ENCODE assay signal across 12 cellular contexts in genomic region chr21:44854391-44854663, GRCh38. TPM values are rescaled to one million over a fixed set of nuclear protein-coding genes. Genes with fewer than 3 reads are reported as not detected.
DNase-seq lines count a peak whose midpoint lies in the region; ATAC-seq and TF ChIP-seq lines count a peak whose summit lies in the region.
"Had no signal": no experiment of that assay in that cellular context is flagged by ENCODE, and none has a peak within 500 bp of the region (broad histone marks: within the 10 kb centered on the region; RNA-seq: fewer than 3 reads in every experiment).

No MANE protein-coding gene starts in this region.

- POLR2A ChIA-PET in WTC11 (lab: Charles Lee), result no interaction called here

- DNase-seq in Right ventricle myocardium superior (peak; percentile 37), left ventricle myocardium superior (no peak), T-helper 17 cell (no peak), erythroblast (lab: John Stamatoyannopoulos, UW) (peak; percentile 89), occipital lobe (lab: John Stamatoyannopoulos, UW) (no peak), WTC11 (ENCODE audit: low spot score) (no peak)
- no peak for DNase-seq in stimulated activated naive CD8-positive, alpha-beta T cell treated with anti-CD3 and anti-CD28 coated beads, Interleukin-15, amount 100 ng/mL, for 72 hours
- DNase-seq: activated CD8-positive, alpha-beta memory T cell treated with anti-CD3 and anti-CD28 coated beads, Interleukin-2, amount 10 ng/mL, durations not matched to agents 7 days and 5 days; NCI-H1694 treated with DMSO at 0.1 percent for 48 hours; NCI-H524 had no signal

- no peaks in the 10 kb centered on the region for H3K9me3 Mint-ChIP-seq in stimulated activated naive CD8-positive, alpha-beta T cell treated with anti-CD3 and anti-CD28 coated beads, Interleukin-15, amount 100 ng/mL, for 72 hours
- H3K9me3 Mint-ChIP-seq in WTC11, result no peaks in the 10 kb centered on the region

- peaks cover 6% of the 10 kb centered on the region for H3K36me3 Mint-ChIP-seq in T-helper 17 cell (ENCODE audit: low read depth)
- H3K36me3 Mint-ChIP-seq in WTC11, result peaks cover 69% of the 10 kb centered on the region

- H3K9me3 ChIP-seq in T-helper 17 cell (ENCODE audit: control insufficient read depth, low read length, poor library complexity, severe bottlenecking), result no peaks in the 10 kb centered on the region
- H3K9me3 ChIP-seq: gastroesophageal sphincter had no signal

- ATAC-seq in Right ventricle myocardium superior (ENCODE audit: poor library complexity) (no peak), left ventricle myocardium superior (no peak), T-helper 17 cell (no peak), HG02870 (IDR thresholded peaks at IDR 0.05; ENCODE audit: unreplicated experiment) (no peak), WTC11 (no peak)
- peak; percentile 56 for ATAC-seq in stimulated activated naive CD8-positive, alpha-beta T cell treated with anti-CD3 and anti-CD28 coated beads, Interleukin-15, amount 100 ng/mL, for 72 hours
- ATAC-seq: activated CD8-positive, alpha-beta memory T cell treated with anti-CD3 and anti-CD28 coated beads, Interleukin-2, amount 10 ng/mL, durations not matched to agents 7 days and 5 days; gastroesophageal sphincter had no signal

- TF ChIP-seq CTCF in WTC11 (IDR thresholded peaks at IDR 0.05), result no peak

- CTCF ChIA-PET in WTC11 (lab: Charles Lee), result no interaction called here

- intact Hi-C loops in Right ventricle myocardium superior (cut with DNase I), result no loop called here
- intact Hi-C loops in left ventricle myocardium superior (cut with micrococcal nuclease), result no loop called here

- H3K27me3 Mint-ChIP-seq in T-helper 17 cell (no peaks in the 10 kb centered on the region), WTC11 (ENCODE audit: low read depth) (no peaks in the 10 kb centered on the region)
- H3K27me3 Mint-ChIP-seq in stimulated activated naive CD8-positive, alpha-beta T cell treated with anti-CD3 and anti-CD28 coated beads, Interleukin-15, amount 100 ng/mL, for 72 hours, result no peaks in the 10 kb centered on the region
- H3K27me3 Mint-ChIP-seq: activated CD8-positive, alpha-beta memory T cell treated with anti-CD3 and anti-CD28 coated beads, Interleukin-2, amount 10 ng/mL, durations not matched to agents 7 days and 5 days had no signal

- H3K27ac Mint-ChIP-seq in T-helper 17 cell (peak overlapping the region; percentile 77), WTC11 (no peak overlapping the region)
- peak overlapping the region in 1 of 2 donors; percentile 52 for H3K27ac Mint-ChIP-seq in stimulated activated naive CD8-positive, alpha-beta T cell treated with anti-CD3 and anti-CD28 coated beads, Interleukin-15, amount 100 ng/mL, for 72 hours
- H3K27ac Mint-ChIP-seq: activated CD8-positive, alpha-beta memory T cell treated with anti-CD3 and anti-CD28 coated beads, Interleukin-2, amount 10 ng/mL, durations not matched to agents 7 days and 5 days had no signal

- H3K4me3 Mint-ChIP-seq in T-helper 17 cell (no peak overlapping the region), WTC11 (no peak overlapping the region)
- peak overlapping the region; percentile 26 to 42 for H3K4me3 Mint-ChIP-seq in stimulated activated naive CD8-positive, alpha-beta T cell treated with anti-CD3 and anti-CD28 coated beads, Interleukin-15, amount 100 ng/mL, for 72 hours
- H3K4me3 Mint-ChIP-seq: activated CD8-positive, alpha-beta memory T cell treated with anti-CD3 and anti-CD28 coated beads, Interleukin-2, amount 10 ng/mL, durations not matched to agents 7 days and 5 days had no signal

- no peak for TF ChIP-seq POLR2A in erythroblast (IDR thresholded peaks at IDR 0.05; ENCODE audit: low read length)

- peaks cover 18% of the 10 kb centered on the region for H3K4me1 Mint-ChIP-seq in T-helper 17 cell
- H3K4me1 Mint-ChIP-seq in stimulated activated naive CD8-positive, alpha-beta T cell treated with anti-CD3 and anti-CD28 coated beads, Interleukin-15, amount 100 ng/mL, for 72 hours, result peaks cover 37% of the 10 kb centered on the region
- no peaks in the 10 kb centered on the region for H3K4me1 Mint-ChIP-seq in WTC11

TF ChIP-seq in WTC11, 78 proteins besides CTCF, POLR2A, EP300 and RAD21:
- TF ChIP-seq ZNF423 (CRISPR knock-in tag; IDR thresholded peaks at IDR 0.05) (no peak), ZNF138 (CRISPR knock-in tag; conservative IDR thresholded peaks at IDR 0.05) (no peak), E2F1 (CRISPR knock-in tag; IDR thresholded peaks at IDR 0.05) (no peak), HMGA2 (CRISPR knock-in tag; IDR thresholded peaks at IDR 0.05) (no peak), CREB1 (CRISPR knock-in tag; IDR thresholded peaks at IDR 0.05) (no peak), NFE2L1 (CRISPR knock-in tag; IDR thresholded peaks at IDR 0.05) (no peak), ZNF671 (CRISPR knock-in tag; IDR thresholded peaks at IDR 0.05) (no peak), NFATC4 (CRISPR knock-in tag; IDR thresholded peaks at IDR 0.05) (no peak), CDX4 (CRISPR knock-in tag; IDR thresholded peaks at IDR 0.05; ENCODE audit: borderline replicate concordance) (no peak), ATF6 (CRISPR knock-in tag; IDR thresholded peaks at IDR 0.05) (no peak), NR1H2 (CRISPR knock-in tag; IDR thresholded peaks at IDR 0.05) (no peak), ZNF121 (CRISPR knock-in tag; IDR thresholded peaks at IDR 0.05) (no peak), JAZF1 (CRISPR knock-in tag; IDR thresholded peaks at IDR 0.05) (no peak), TEAD1 (CRISPR knock-in tag; IDR thresholded peaks at IDR 0.05) (no peak), GTF2I (CRISPR knock-in tag; conservative IDR thresholded peaks at IDR 0.05) (no peak), ZNF416 (CRISPR knock-in tag; IDR thresholded peaks at IDR 0.05) (no peak), MAX (CRISPR knock-in tag; IDR thresholded peaks at IDR 0.05) (no peak), SP1 (CRISPR knock-in tag; conservative IDR thresholded peaks at IDR 0.05) (no peak), ATF2 (CRISPR knock-in tag; IDR thresholded peaks at IDR 0.05; ENCODE audit: borderline replicate concordance, low read depth) (no peak), ZNF263 (CRISPR knock-in tag; IDR thresholded peaks at IDR 0.05; ENCODE audit: low read depth) (no peak)

RNA-seq across cellular contexts. Expression of gene PTTG1IP, which starts 19.2 kb away (rescaled TPM):
- 133 TPM for total RNA-seq in Right ventricle myocardium superior
- 143 TPM for total RNA-seq in left ventricle myocardium superior
- total RNA-seq in T-helper 17 cell, result 100 to 1,000 TPM in 1 of 2 donors, 10 to 100 TPM in 1; 98.4 to 123 TPM
- 82.4 TPM for total RNA-seq in occipital lobe
- total RNA-seq in WTC11 (2021), result 96.0 to 117 TPM (median 112 TPM) in 3 replicates

RNA-seq across cellular contexts. Expression of gene SUMO3, which starts 36.5 kb away (rescaled TPM):
- total RNA-seq in Right ventricle myocardium superior (66.5 TPM), left ventricle myocardium superior (72.2 TPM), T-helper 17 cell (10 to 100 TPM; 62.1 to 73.4 TPM), occipital lobe (46.3 TPM), WTC11 (2021) (81.7 to 86.3 TPM (median 85.4 TPM) in 3 replicates)

RNA-seq across cellular contexts. Expression of gene UBE2G2, which starts 52.7 kb away (rescaled TPM):
- 64.5 TPM for total RNA-seq in Right ventricle myocardium superior
- total RNA-seq in left ventricle myocardium superior, result 70.0 TPM
- 100 to 1,000 TPM; 124 TPM for total RNA-seq in T-helper 17 cell
- total RNA-seq in occipital lobe, result 61.8 TPM
- total RNA-seq in WTC11 (2021), result 109 to 117 TPM (median 113 TPM) in 3 replicates

Comparison
In these comparisons a context has a peak if more than half of its experiments do, and no peak if none do; other contexts are left out.
1. DNase-seq: peak in Right ventricle myocardium superior (single experiment) and erythroblast (2 of 2); none in left ventricle myocardium superior (single experiment), T-helper 17 cell (0 of 3), stimulated activated naive CD8-positive, alpha-beta T cell treated with anti-CD3 and anti-CD28 coated beads, Interleukin-15, amount 100 ng/mL, for 72 hours (0 of 2), occipital lobe (single experiment) and WTC11 (single experiment).
2. H3K4me3 Mint-ChIP-seq: peak in stimulated activated naive CD8-positive, alpha-beta T cell treated with anti-CD3 and anti-CD28 coated beads, Interleukin-15, amount 100 ng/mL, for 72 hours (2 of 2); none in T-helper 17 cell (single experiment) and WTC11 (single experiment).